In genomic region chr18:78390348-78390929, GRCh38 we compare ENCODE assay signal across 28 cellular contexts.
"Had no signal": no experiment of that assay in that cellular context is flagged by ENCODE, and none has a peak within 500 bp of the region (broad histone marks: within the 10 kb centered on the region; RNA-seq: fewer than 3 reads in every experiment).

No MANE protein-coding gene starts in this region.

- H3K27ac Mint-ChIP-seq: activated CD4-positive, alpha-beta memory T cell treated with anti-CD3 and anti-CD28 coated beads for 36 hours; activated naive CD4-positive, alpha-beta T cell treated with anti-CD3 and anti-CD28 coated beads, Interleukin-2, amount 10 ng/mL, durations not matched to agents 7 days and 5 days; activated naive CD8-positive, alpha-beta T cell treated with anti-CD3 and anti-CD28 coated beads for 36 hours; activated T-cell treated with anti-CD3 and anti-CD28 coated beads, Interleukin-2, amount 50 U/mL, for 72 hours; activated T-helper 2 cell treated with anti-CD3 and anti-CD28 coated beads, Interferon-gamma antibody, Interleukin-2, Interleukin-4, amounts not matched to agents 10 μg/mL and 5 μg/mL and 100 μg/mL, durations not matched to agents 14 hours and 24 hours and 36 hours; WTC11 had no signal

- DNase-seq: activated CD4-positive, alpha-beta memory T cell treated with anti-CD3 and anti-CD28 coated beads for 36 hours; activated CD4-positive, alpha-beta T cell treated with anti-CD3 and anti-CD28 coated beads for 48 hours; activated CD4-positive, CD25-positive, alpha-beta regulatory T cell treated with anti-CD3 and anti-CD28 coated beads, Interleukin-2, amount 50 U/mL, for 72 hours; activated CD8-positive, alpha-beta memory T cell treated with anti-CD3 and anti-CD28 coated beads for 24 hours; activated gamma-delta T cell treated with Interleukin-2 at 50 U/mL for 16 hours; activated naive CD4-positive, alpha-beta T cell treated with anti-CD3 and anti-CD28 coated beads, Interleukin-2, amount 10 ng/mL, durations not matched to agents 7 days and 5 days; activated naive CD8-positive, alpha-beta T cell treated with anti-CD3 and anti-CD28 coated beads for 36 hours; activated T-cell treated with anti-CD3 and anti-CD28 coated beads, Interleukin-2, amount 50 U/mL, for 72 hours; brain microvascular endothelial cell; Kasumi-1; KBM-7; NCI-H1048; NCI-H146; NCI-H1930; NCI-H2107; NCI-H2171 treated with DMSO at 0.1 percent for 48 hours; NCI-H226; NCI-H526 treated with DMSO at 0.1 percent for 48 hours; NCI-H82; NK-92 treated with Interleukin-12 subunit alpha and Interleukin-12 subunit beta, amount 100 ng/mL, for 24 hours; OCI-M1; Peyer's patch; SHP77 treated with DMSO at 0.1 percent for 48 hours; T-helper 9 cell had no signal

- H3K4me1 Mint-ChIP-seq: activated naive CD4-positive, alpha-beta T cell treated with anti-CD3 and anti-CD28 coated beads, Interleukin-2, amount 10 ng/mL, durations not matched to agents 7 days and 5 days; activated naive CD8-positive, alpha-beta T cell treated with anti-CD3 and anti-CD28 coated beads for 36 hours; WTC11 had no signal

- H3K27ac ChIP-seq: brain microvascular endothelial cell, cardiac muscle cell, Peyer's patch had no signal

- H3K4me1 ChIP-seq: Peyer's patch had no signal

- H3K36me3 ChIP-seq: brain microvascular endothelial cell, cardiac muscle cell, Peyer's patch had no signal

- H3K27me3 ChIP-seq: brain microvascular endothelial cell, cardiac muscle cell, Peyer's patch had no signal

- H3K36me3 Mint-ChIP-seq: activated CD4-positive, alpha-beta memory T cell treated with anti-CD3 and anti-CD28 coated beads for 36 hours; activated naive CD4-positive, alpha-beta T cell treated with anti-CD3 and anti-CD28 coated beads, Interleukin-2, amount 10 ng/mL, durations not matched to agents 7 days and 5 days; activated naive CD8-positive, alpha-beta T cell treated with anti-CD3 and anti-CD28 coated beads for 36 hours had no signal

- H3K4me3 ChIP-seq: cardiac muscle cell, Peyer's patch had no signal

- H3K4me3 Mint-ChIP-seq: activated CD4-positive, alpha-beta memory T cell treated with anti-CD3 and anti-CD28 coated beads for 36 hours; activated naive CD4-positive, alpha-beta T cell treated with anti-CD3 and anti-CD28 coated beads, Interleukin-2, amount 10 ng/mL, durations not matched to agents 7 days and 5 days; activated naive CD8-positive, alpha-beta T cell treated with anti-CD3 and anti-CD28 coated beads for 36 hours; activated T-cell treated with anti-CD3 and anti-CD28 coated beads, Interleukin-2, amount 50 U/mL, for 72 hours; T-helper 1 cell treated with Interleukin-12 subunit alpha and Interleukin-12 subunit beta and Interleukin-4 antibody, amounts not matched to agents 30 μg/mL and 1 μg/mL, for 36 hours; WTC11 had no signal

- H3K27me3 Mint-ChIP-seq: activated CD4-positive, alpha-beta memory T cell treated with anti-CD3 and anti-CD28 coated beads for 36 hours; activated naive CD4-positive, alpha-beta T cell treated with anti-CD3 and anti-CD28 coated beads, Interleukin-2, amount 10 ng/mL, durations not matched to agents 7 days and 5 days; activated naive CD8-positive, alpha-beta T cell treated with anti-CD3 and anti-CD28 coated beads for 36 hours had no signal
